1 cellular context compared by ENCODE assay signal in genomic region chr16:57825298-57826039, GRCh38.
TF ChIP-seq lines count a peak whose summit lies in the region.

No MANE protein-coding gene starts in this region.

TF ChIP-seq in SK-N-SH treated with all-trans-retinoic acid at 6 μM for 48 hours, 23 proteins besides CTCF, POLR2A, EP300 and RAD21 (continued from another document):
- TF ChIP-seq TSHZ2 (CRISPR knock-in tag; IDR thresholded peaks at IDR 0.05) (no peak), GLIS3 (CRISPR knock-in tag; IDR thresholded peaks at IDR 0.05) (no peak), ZNF70 (CRISPR knock-in tag; IDR thresholded peaks at IDR 0.05) (no peak), ZC3H10 (CRISPR knock-in tag; IDR thresholded peaks at IDR 0.05) (no peak), RARB (CRISPR knock-in tag; IDR thresholded peaks at IDR 0.05) (no peak)
